In genomic region chr5:30581198-30581925, GRCh38 we compare ENCODE assay signal across 36 cellular contexts.
DNase-seq lines count a peak whose midpoint lies in the region; FAIRE-seq and TF ChIP-seq lines count a peak whose summit lies in the region.
"Had no signal": no experiment of that assay in that cellular context is flagged by ENCODE, and none has a peak within 500 bp of the region (broad histone marks: within the 10 kb centered on the region; RNA-seq: fewer than 3 reads in every experiment).

No MANE protein-coding gene starts in this region.

- TF ChIP-seq CTCF in LNCaP clone FGC (IDR thresholded peaks at IDR 0.05; ENCODE audit: control insufficient read depth, extremely low read depth, insufficient read depth) (no peak), chondrocyte (IDR thresholded peaks at IDR 0.05) (no peak), osteocyte (IDR thresholded peaks at IDR 0.05) (no peak), thyroid gland (IDR thresholded peaks at IDR 0.05) (no peak)

- H3K4me1 Mint-ChIP-seq in chondrocyte (ENCODE audit: low read depth) (peaks cover 11% of the 10 kb centered on the region), osteocyte (ENCODE audit: unreplicated experiment) (peaks cover 12% of the 10 kb centered on the region)
- H3K4me1 Mint-ChIP-seq: activated CD4-positive, alpha-beta T cell treated with anti-CD3 and anti-CD28 coated beads for 36 hours; memory B cell had no signal

- no peaks in the 10 kb centered on the region for H3K27me3 ChIP-seq in thyroid gland
- H3K27me3 ChIP-seq: adrenal gland, MG63, SJSA1 had no signal

- no peaks in the 10 kb centered on the region for H3K9me3 ChIP-seq in thyroid gland
- H3K9me3 ChIP-seq: adrenal gland, MG63, SJSA1 had no signal

- H3K36me3 Mint-ChIP-seq in chondrocyte (ENCODE audit: low read depth) (no peaks in the 10 kb centered on the region), osteocyte (ENCODE audit: unreplicated experiment) (no peaks in the 10 kb centered on the region)
- H3K36me3 Mint-ChIP-seq: memory B cell had no signal

- DNase-seq in DMS153 (lab: John Stamatoyannopoulos, UW) (peak; percentile 16), DMS153 treated with DMSO at 0.1 percent for 48 hours (lab: John Stamatoyannopoulos, UW; ENCODE audit: unreplicated experiment) (no peak), LNCaP clone FGC (ENCODE audit: low read depth) (peak; percentile 25), chondrocyte (ENCODE audit: low spot score) (no peak), osteocyte (ENCODE audit: extremely low spot score, unreplicated experiment) (no peak), thyroid gland (no peak), H54 (ENCODE audit: insufficient read length, low spot score) (no peak), NCI-H82 (lab: John Stamatoyannopoulos, UW) (no peak)
- DNase-seq: activated CD4-positive, alpha-beta T cell treated with anti-CD3 and anti-CD28 coated beads for 36 hours; activated CD8-positive, alpha-beta memory T cell treated with anti-CD3 and anti-CD28 coated beads, Interleukin-2, amount 50 U/mL, for 48 hours; activated CD8-positive, alpha-beta T cell treated with anti-CD3 and anti-CD28 coated beads for 36 hours; activated naive CD4-positive, alpha-beta T cell treated with anti-CD3 and anti-CD28 coated beads for 36 hours; adrenal gland; C1 segment of cervical spinal cord; DND-41; effector CD8-positive, alpha-beta T cell; GF-D8; hypothalamus; MG63; NCI-H1417; NCI-H2029; NCI-H226; NCI-H748 treated with DMSO at 0.1 percent for 48 hours; stimulated activated CD4-positive, alpha-beta T cell treated with anti-CD3 and anti-CD28 coated beads, Interleukin-12 subunit alpha, Interleukin-12 subunit beta, amount 100 ng/mL, for 4 hours; stimulated activated CD4-positive, alpha-beta T cell treated with anti-CD3 and anti-CD28 coated beads, Interleukin-2, amount 100 ng/mL, for 48 hours; T-helper 9 cell; trophoblast cell had no signal

- TF ChIP-seq POLR2A in thyroid gland (IDR thresholded peaks at IDR 0.05) (no peak), H54 (IDR thresholded peaks at IDR 0.05; ENCODE audit: low read depth, low read length) (no peak)

- H3K27me3 Mint-ChIP-seq in chondrocyte (ENCODE audit: low read depth) (no peaks in the 10 kb centered on the region), osteocyte (ENCODE audit: unreplicated experiment) (no peaks in the 10 kb centered on the region)
- H3K27me3 Mint-ChIP-seq: activated CD4-positive, alpha-beta T cell treated with anti-CD3 and anti-CD28 coated beads for 36 hours; activated CD8-positive, alpha-beta T cell treated with anti-CD3 and anti-CD28 coated beads for 36 hours; memory B cell had no signal

- H3K36me3 ChIP-seq in thyroid gland = no peaks in the 10 kb centered on the region
- H3K36me3 ChIP-seq: adrenal gland, MG63, SJSA1 had no signal

- WGBS in thyroid gland, 2 donors = 43 to 47% methylated on average over 8 of the region's 8 CpGs

- H3K4me1 ChIP-seq in thyroid gland = no peaks in the 10 kb centered on the region
- H3K4me1 ChIP-seq: adrenal gland, SJSA1 had no signal

- FAIRE-seq in H54 (lab: Jason Lieb, UNC) = no peak
- FAIRE-seq: HTR-8/SVneo, K562 had no signal

- H3K4me3 ChIP-seq in LNCaP clone FGC (ENCODE audit: low read depth, low read length) = no peak overlapping the region
- H3K4me3 ChIP-seq in thyroid gland (replicated peaks in 1 of 3) = no peak overlapping the region
- H3K4me3 ChIP-seq: adrenal gland, coronary artery, K562, MG63, SJSA1 had no signal

- H3K9me3 Mint-ChIP-seq in chondrocyte (ENCODE audit: low read depth) (peaks cover 4% of the 10 kb centered on the region), osteocyte (ENCODE audit: unreplicated experiment) (peaks cover 8% of the 10 kb centered on the region)
- H3K9me3 Mint-ChIP-seq: activated CD8-positive, alpha-beta T cell treated with anti-CD3 and anti-CD28 coated beads for 36 hours; activated naive CD4-positive, alpha-beta T cell treated with anti-CD3 and anti-CD28 coated beads for 36 hours had no signal

- intact Hi-C loops in thyroid gland (cut with DNase I) = no loop called here

- no peak overlapping the region for H3K27ac ChIP-seq in thyroid gland
- H3K27ac ChIP-seq: 22Rv1, adrenal gland, coronary artery, epithelial cell of prostate, SJSA1 had no signal

- peak overlapping the region; percentile 3 for H3K27ac Mint-ChIP-seq in chondrocyte (ENCODE audit: unreplicated experiment)
- peak overlapping the region; percentile 40 for H3K27ac Mint-ChIP-seq in osteocyte (ENCODE audit: unreplicated experiment)
- H3K27ac Mint-ChIP-seq: activated CD4-positive, alpha-beta T cell treated with anti-CD3 and anti-CD28 coated beads for 36 hours; activated CD8-positive, alpha-beta T cell treated with anti-CD3 and anti-CD28 coated beads for 36 hours; activated naive CD4-positive, alpha-beta T cell treated with anti-CD3 and anti-CD28 coated beads for 36 hours; activated T-helper 1 cell treated with anti-CD3 and anti-CD28 coated beads, Interleukin-12 subunit alpha, Interleukin-12 subunit beta, Interleukin-2, Interleukin-4 antibody, amounts not matched to agents 30 ng/mL and 10 ng/mL and 1 ng/mL, durations not matched to agents 14 hours and 24 hours and 36 hours; memory B cell had no signal

- H3K4me3 Mint-ChIP-seq in chondrocyte (ENCODE audit: unreplicated experiment) (no peak overlapping the region), osteocyte (ENCODE audit: unreplicated experiment) (no peak overlapping the region)
- H3K4me3 Mint-ChIP-seq: activated CD4-positive, alpha-beta T cell treated with anti-CD3 and anti-CD28 coated beads for 36 hours; activated CD8-positive, alpha-beta T cell treated with anti-CD3 and anti-CD28 coated beads for 36 hours; activated naive CD4-positive, alpha-beta T cell treated with anti-CD3 and anti-CD28 coated beads for 36 hours; activated T-helper 1 cell treated with anti-CD3 and anti-CD28 coated beads, Interleukin-12 subunit alpha, Interleukin-12 subunit beta, Interleukin-2, Interleukin-4 antibody, amounts not matched to agents 30 ng/mL and 10 ng/mL and 1 ng/mL, durations not matched to agents 14 hours and 24 hours and 36 hours; memory B cell; neural crest cell had no signal

Comparison
In these comparisons a context has a peak if more than half of its experiments do, and no peak if none do; other contexts are left out.
1. DNase-seq: peak in DMS153 (single experiment) and LNCaP clone FGC (single experiment); none in DMS153 treated with DMSO at 0.1 percent for 48 hours (single experiment), chondrocyte (single experiment), osteocyte (single experiment), thyroid gland (0 of 2), H54 (single experiment) and NCI-H82 (single experiment).